13 cellular contexts compared by ENCODE assay signal in the genomic region with DNA sequence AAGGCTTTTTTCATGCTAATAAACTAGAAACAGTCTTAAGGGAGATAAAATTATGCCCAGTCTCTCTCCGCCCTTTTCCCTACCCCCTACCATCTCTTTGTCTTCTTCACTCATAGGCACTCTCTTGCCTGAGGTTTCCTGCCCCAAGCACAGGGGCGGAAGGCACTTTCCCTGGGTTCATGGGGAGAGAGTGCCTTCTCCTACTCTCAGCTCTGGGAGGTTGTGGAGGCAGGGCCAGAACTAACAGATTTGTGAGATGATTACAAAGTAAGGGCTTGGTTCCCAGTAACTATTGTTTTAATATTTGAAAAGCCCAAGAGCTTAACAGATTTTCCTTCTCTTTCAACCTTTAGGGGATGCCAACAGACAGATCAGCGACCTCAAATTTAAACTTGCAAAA. TPM values are rescaled to one million over a fixed set of nuclear protein-coding genes. Genes with fewer than 3 reads are reported as not detected.
DNase-seq lines count a peak whose midpoint lies in the region; TF ChIP-seq lines count a peak whose summit lies in the region.
"Had no signal": no experiment of that assay in that cellular context is flagged by ENCODE, and none has a peak within 500 bp of the region (broad histone marks: within the 10 kb centered on the region; RNA-seq: fewer than 3 reads in every experiment).

No MANE protein-coding gene starts in this region.

- H3K27ac ChIP-seq in SK-N-MC, result peak overlapping the region; percentile 68
- H3K27ac ChIP-seq: BLaER1 treated with 17β-estradiol and CSF1 and Interleukin-3, amounts not matched to agents 10 nM and 100 nM had no signal

- no peaks in the 10 kb centered on the region for H3K27me3 Mint-ChIP-seq in activated T-cell treated with anti-CD3 and anti-CD28 coated beads, Interleukin-2, amount 50 U/mL, for 24 hours
- H3K27me3 Mint-ChIP-seq in brain (no peaks in the 10 kb centered on the region), progenitor cell of endocrine pancreas (no peaks in the 10 kb centered on the region), chondrocyte (ENCODE audit: low read depth) (no peaks in the 10 kb centered on the region)

- H3K4me3 ChIP-seq in SK-N-MC, result peak overlapping the region; percentile 29
- H3K4me3 ChIP-seq: BLaER1 treated with 17β-estradiol and CSF1 and Interleukin-3, amounts not matched to agents 10 nM and 100 nM had no signal

- no peaks in the 10 kb centered on the region for H3K4me1 Mint-ChIP-seq in activated T-cell treated with anti-CD3 and anti-CD28 coated beads, Interleukin-2, amount 50 U/mL, for 24 hours (ENCODE audit: low read depth)
- H3K4me1 Mint-ChIP-seq in brain, result peaks cover 11% of the 10 kb centered on the region
- H3K4me1 Mint-ChIP-seq in progenitor cell of endocrine pancreas (ENCODE audit: low read depth), result peaks cover 8% of the 10 kb centered on the region
- peaks cover 9% of the 10 kb centered on the region for H3K4me1 Mint-ChIP-seq in chondrocyte (ENCODE audit: low read depth)

- peak overlapping the region; percentile 1 for H3K9ac ChIP-seq in SK-N-MC (ENCODE audit: insufficient read length)

- DNase-seq in activated T-cell treated with anti-CD3 and anti-CD28 coated beads, Interleukin-2, amount 50 U/mL, for 24 hours, result no peak
- DNase-seq in activated T-cell treated with anti-CD3 and anti-CD28 coated beads for 4 hours (no peak), SK-N-MC (ENCODE audit: low read depth, low spot score) (peak; percentile 24), progenitor cell of endocrine pancreas (ENCODE audit: low spot score, unreplicated experiment) (no peak), NCI-H1105 (lab: John Stamatoyannopoulos, UW) (no peak), NCI-H1105 treated with DMSO at 0.1 percent for 48 hours (lab: John Stamatoyannopoulos, UW) (no peak), chondrocyte (ENCODE audit: low spot score) (no peak)
- DNase-seq: DMS 273 treated with DMSO at 0.1 percent for 48 hours, KG1, NCI-H1092, NCI-H1694 treated with DMSO at 0.1 percent for 48 hours had no signal

- H3K4me3 Mint-ChIP-seq in activated T-cell treated with anti-CD3 and anti-CD28 coated beads, Interleukin-2, amount 50 U/mL, for 24 hours, result no peak overlapping the region
- no peak overlapping the region for H3K4me3 Mint-ChIP-seq in brain
- H3K4me3 Mint-ChIP-seq in progenitor cell of endocrine pancreas (ENCODE audit: low read depth), result no peak overlapping the region
- H3K4me3 Mint-ChIP-seq in chondrocyte (ENCODE audit: unreplicated experiment), result no peak overlapping the region

- TF ChIP-seq CTCF in brain (conservative IDR thresholded peaks at IDR 0.05), result no peak
- TF ChIP-seq CTCF in progenitor cell of endocrine pancreas (IDR thresholded peaks at IDR 0.05; ENCODE audit: unreplicated experiment), result no peak
- TF ChIP-seq CTCF in chondrocyte (IDR thresholded peaks at IDR 0.05), result no peak

- H3K9me3 Mint-ChIP-seq in activated T-cell treated with anti-CD3 and anti-CD28 coated beads, Interleukin-2, amount 50 U/mL, for 24 hours, result no peaks in the 10 kb centered on the region
- H3K9me3 Mint-ChIP-seq in brain, result peaks cover 0 to 4% (median 0%) of the 10 kb centered on the region in 5 experiments
- H3K9me3 Mint-ChIP-seq in progenitor cell of endocrine pancreas (ENCODE audit: low read depth), result no peaks in the 10 kb centered on the region
- H3K9me3 Mint-ChIP-seq in chondrocyte (ENCODE audit: low read depth), result no peaks in the 10 kb centered on the region

- peak overlapping the region; percentile 72 for H3K27ac Mint-ChIP-seq in activated T-cell treated with anti-CD3 and anti-CD28 coated beads, Interleukin-2, amount 50 U/mL, for 24 hours
- H3K27ac Mint-ChIP-seq in brain (peak overlapping the region in 3 of 5 experiments; percentile 34 to 72 (median 42)), progenitor cell of endocrine pancreas (peak overlapping the region; percentile 51), chondrocyte (ENCODE audit: unreplicated experiment) (no peak overlapping the region)

- H3K9me3 ChIP-seq in SK-N-MC (ENCODE audit: low read depth, low read length), result no peaks in the 10 kb centered on the region

- H3K36me3 Mint-ChIP-seq in activated T-cell treated with anti-CD3 and anti-CD28 coated beads, Interleukin-2, amount 50 U/mL, for 24 hours (ENCODE audit: low read depth), result peaks cover 88% of the 10 kb centered on the region
- peaks cover 45% of the 10 kb centered on the region for H3K36me3 Mint-ChIP-seq in brain
- peaks cover 36% of the 10 kb centered on the region for H3K36me3 Mint-ChIP-seq in progenitor cell of endocrine pancreas (ENCODE audit: insufficient read depth)
- H3K36me3 Mint-ChIP-seq in chondrocyte (ENCODE audit: low read depth), result peaks cover 30% of the 10 kb centered on the region

- H3K36me3 ChIP-seq in SK-N-MC (ENCODE audit: insufficient read depth, low read length), result peaks cover under 1% of the 10 kb centered on the region; the same call in 1 of the 2 replicates

RNA-seq across cellular contexts. Expression of a gene that starts 26.1 kb away (rescaled TPM):
- not detected for polyA plus RNA-seq in brain (ENCODE audit: insufficient read depth, low read depth, low replicate concordance)
- total RNA-seq in progenitor cell of endocrine pancreas (0.78 and 0.81 TPM in 2 replicates), chondrocyte (0.48 to 0.54 TPM (median 0.50 TPM) in 3 replicates)
